24 cellular contexts compared by ENCODE assay signal in the genomic region with DNA sequence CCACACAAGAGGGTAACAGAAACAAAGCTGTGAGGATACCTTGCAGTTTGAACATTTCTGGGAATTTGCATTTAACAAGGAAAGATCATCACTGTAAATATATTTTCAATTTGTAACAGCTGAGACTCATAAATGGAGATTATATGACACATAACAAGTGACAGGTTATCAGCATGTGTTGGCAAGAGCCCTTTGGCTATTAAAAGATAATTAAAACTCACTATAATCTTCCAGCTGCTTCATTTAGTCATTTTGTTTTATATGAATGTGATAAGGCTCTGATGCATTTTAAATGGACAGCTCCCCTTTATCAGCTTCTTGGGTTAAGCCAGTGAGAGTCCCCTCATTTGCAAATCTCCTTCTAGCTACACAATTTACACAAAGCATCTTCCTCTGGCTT. TPM values are rescaled to one million over a fixed set of nuclear protein-coding genes. Genes with fewer than 3 reads are reported as not detected.
DNase-seq lines count a peak whose midpoint lies in the region; ATAC-seq, FAIRE-seq and TF ChIP-seq lines count a peak whose summit lies in the region.
"Had no signal": no experiment of that assay in that cellular context is flagged by ENCODE, and none has a peak within 500 bp of the region (broad histone marks: within the 10 kb centered on the region; RNA-seq: fewer than 3 reads in every experiment).

No MANE protein-coding gene starts in this region.

- H3K9me3 Mint-ChIP-seq in activated CD8-positive, alpha-beta T cell treated with anti-CD3 and anti-CD28 coated beads for 36 hours: no peaks in the 10 kb centered on the region
- H3K9me3 Mint-ChIP-seq: activated naive CD4-positive, alpha-beta T cell treated with anti-CD3 and anti-CD28 coated beads, Interleukin-2, amount 10 ng/mL, durations not matched to agents 7 days and 5 days; activated T-helper 1 cell treated with anti-CD3 and anti-CD28 coated beads, Interleukin-12 subunit alpha, Interleukin-12 subunit beta, Interleukin-2, Interleukin-4 antibody, amounts not matched to agents 30 ng/mL and 10 ng/mL and 1 ng/mL, durations not matched to agents 14 hours and 24 hours and 36 hours; naive thymus-derived CD4-positive, alpha-beta T cell; stimulated activated naive CD8-positive, alpha-beta T cell treated with anti-CD3 and anti-CD28 coated beads, Interleukin-15, Interleukin-2, amounts not matched to agents 100 ng/mL and 50 ng/mL, for 24 hours had no signal

- peaks cover 1% of the 10 kb centered on the region for H3K27me3 Mint-ChIP-seq in activated CD8-positive, alpha-beta T cell treated with anti-CD3 and anti-CD28 coated beads for 36 hours
- H3K27me3 Mint-ChIP-seq: activated naive CD4-positive, alpha-beta T cell treated with anti-CD3 and anti-CD28 coated beads, Interleukin-2, amount 10 ng/mL, durations not matched to agents 7 days and 5 days had no signal

- no peak overlapping the region for H3K4me3 Mint-ChIP-seq in activated CD8-positive, alpha-beta T cell treated with anti-CD3 and anti-CD28 coated beads for 36 hours
- H3K4me3 Mint-ChIP-seq: activated naive CD4-positive, alpha-beta T cell treated with anti-CD3 and anti-CD28 coated beads, Interleukin-2, amount 10 ng/mL, durations not matched to agents 7 days and 5 days; activated T-helper 1 cell treated with anti-CD3 and anti-CD28 coated beads, Interleukin-12 subunit alpha, Interleukin-12 subunit beta, Interleukin-2, Interleukin-4 antibody, amounts not matched to agents 30 ng/mL and 10 ng/mL and 1 ng/mL, durations not matched to agents 14 hours and 24 hours and 36 hours; IgD-negative memory B cell; naive thymus-derived CD4-positive, alpha-beta T cell; stimulated activated naive CD8-positive, alpha-beta T cell treated with anti-CD3 and anti-CD28 coated beads, Interleukin-15, Interleukin-2, amounts not matched to agents 100 ng/mL and 50 ng/mL, for 24 hours had no signal

- H3K9me3 ChIP-seq in HEK293 (ENCODE audit: control insufficient read depth, insufficient read depth, low read depth, low read length): no peaks in the 10 kb centered on the region
- no peaks in the 10 kb centered on the region for H3K9me3 ChIP-seq in esophagus muscularis mucosa
- no peaks in the 10 kb centered on the region for H3K9me3 ChIP-seq in muscle layer of duodenum (ENCODE audit: control insufficient read depth in 1 of 2, low read length in 2 of 2)
- no peaks in the 10 kb centered on the region for H3K9me3 ChIP-seq in pancreas
- H3K9me3 ChIP-seq: BLaER1 had no signal

- TF ChIP-seq CTCF in HEK293 (tag by site-specific recombination; IDR thresholded peaks at IDR 0.05): no peak
- TF ChIP-seq CTCF in esophagus muscularis mucosa (IDR thresholded peaks at IDR 0.05): no peak
- no peak for TF ChIP-seq CTCF in pancreas (IDR thresholded peaks at IDR 0.05)
- TF ChIP-seq CTCF in activated CD8-positive, alpha-beta T cell treated with anti-CD3 and anti-CD28 coated beads for 36 hours (IDR thresholded peaks at IDR 0.05): no peak

- no peak overlapping the region for H3K27ac Mint-ChIP-seq in activated CD8-positive, alpha-beta T cell treated with anti-CD3 and anti-CD28 coated beads for 36 hours
- H3K27ac Mint-ChIP-seq: activated naive CD4-positive, alpha-beta T cell treated with anti-CD3 and anti-CD28 coated beads, Interleukin-2, amount 10 ng/mL, durations not matched to agents 7 days and 5 days; activated T-helper 1 cell treated with anti-CD3 and anti-CD28 coated beads, Interleukin-12 subunit alpha, Interleukin-12 subunit beta, Interleukin-2, Interleukin-4 antibody, amounts not matched to agents 30 ng/mL and 10 ng/mL and 1 ng/mL, durations not matched to agents 14 hours and 24 hours and 36 hours; IgD-negative memory B cell; naive thymus-derived CD4-positive, alpha-beta T cell; stimulated activated naive CD8-positive, alpha-beta T cell treated with anti-CD3 and anti-CD28 coated beads, Interleukin-15, Interleukin-2, amounts not matched to agents 100 ng/mL and 50 ng/mL, for 24 hours had no signal

- no peaks in the 10 kb centered on the region for H3K36me3 ChIP-seq in HEK293 (ENCODE audit: control insufficient read depth in 2 of 2, insufficient read depth in 1 of 2, low read length in 2 of 2)
- H3K36me3 ChIP-seq in esophagus muscularis mucosa: no peaks in the 10 kb centered on the region
- H3K36me3 ChIP-seq in muscle layer of duodenum (ENCODE audit: control insufficient read depth in 1 of 2, insufficient read depth in 2 of 2, low read length in 2 of 2): no peaks in the 10 kb centered on the region
- H3K36me3 ChIP-seq in pancreas: no peaks in the 10 kb centered on the region
- H3K36me3 ChIP-seq: BLaER1, cardiac muscle cell had no signal

- no peaks in the 10 kb centered on the region for H3K4me1 ChIP-seq in HEK293 (ENCODE audit: control insufficient read depth, insufficient read depth, low read length)
- peaks cover 78 to 95% (median 85%) of the 10 kb centered on the region in 4 donors for H3K4me1 ChIP-seq in esophagus muscularis mucosa
- peaks cover 21 to 60% of the 10 kb centered on the region in 2 donors for H3K4me1 ChIP-seq in muscle layer of duodenum (ENCODE audit: control insufficient read depth in 1 of 2, insufficient read depth in 2 of 2, low read length in 2 of 2)
- peaks cover 0 to 13% (median 4%) of the 10 kb centered on the region in 3 donors for H3K4me1 ChIP-seq in pancreas
- H3K4me1 ChIP-seq: BLaER1 had no signal

- no peak overlapping the region for H3K27ac ChIP-seq in HEK293 (ENCODE audit: extremely low read depth, low read depth, low read length)
- peak overlapping the region; percentile 73 to 83 (median 79) for H3K27ac ChIP-seq in esophagus muscularis mucosa (replicated peaks in 1 of 4)
- H3K27ac ChIP-seq in muscle layer of duodenum (ENCODE audit: low read length): peak overlapping the region; percentile 47
- no peak overlapping the region for H3K27ac ChIP-seq in pancreas
- H3K27ac ChIP-seq: BLaER1, cardiac muscle cell, VCaP had no signal

- H3K36me3 Mint-ChIP-seq in activated CD8-positive, alpha-beta T cell treated with anti-CD3 and anti-CD28 coated beads for 36 hours (ENCODE audit: low read depth): no peaks in the 10 kb centered on the region
- H3K36me3 Mint-ChIP-seq: activated naive CD4-positive, alpha-beta T cell treated with anti-CD3 and anti-CD28 coated beads, Interleukin-2, amount 10 ng/mL, durations not matched to agents 7 days and 5 days; IgD-negative memory B cell; naive thymus-derived CD4-positive, alpha-beta T cell had no signal

- POLR2A ChIA-PET in HEK293 (lab: Yijun Ruan, JAX): no interaction called here
- POLR2A ChIA-PET in activated CD8-positive, alpha-beta T cell treated with anti-CD3 and anti-CD28 coated beads for 36 hours (lab: Charles Lee): no interaction called here

- no peak overlapping the region for H3K4me3 ChIP-seq in HEK293 (ENCODE audit: low read depth, low read length)
- H3K4me3 ChIP-seq in esophagus muscularis mucosa: no peak overlapping the region
- no peak overlapping the region for H3K4me3 ChIP-seq in muscle layer of duodenum (ENCODE audit: low read depth in 1 of 2, low read length in 2 of 2)
- no peak overlapping the region for H3K4me3 ChIP-seq in pancreas
- H3K4me3 ChIP-seq: BLaER1, cardiac muscle cell had no signal

- H3K27me3 ChIP-seq in esophagus muscularis mucosa: no peaks in the 10 kb centered on the region
- no peaks in the 10 kb centered on the region for H3K27me3 ChIP-seq in muscle layer of duodenum (ENCODE audit: low read depth, low read length)
- no peaks in the 10 kb centered on the region for H3K27me3 ChIP-seq in pancreas
- H3K27me3 ChIP-seq: BLaER1, cardiac muscle cell had no signal

- FAIRE-seq in pancreas (lab: Jason Lieb, UNC): no peak
- FAIRE-seq: endometrium had no signal

- DNase-seq in esophagus muscularis mucosa (ENCODE audit: extremely low spot score) (no peak), superior temporal gyrus (ENCODE audit: extremely low spot score) (peak; percentile 29), pancreas (no peak), OCI-M1 (lab: John Stamatoyannopoulos, UW) (no peak)
- DNase-seq in activated CD8-positive, alpha-beta T cell treated with anti-CD3 and anti-CD28 coated beads for 36 hours: no peak
- DNase-seq: activated CD4-positive, alpha-beta T cell treated with anti-CD3 and anti-CD28 coated beads, Interleukin-2, amount 50 U/mL, for 1 hour; activated naive CD4-positive, alpha-beta T cell treated with anti-CD3 and anti-CD28 coated beads, Interleukin-2, amount 10 ng/mL, durations not matched to agents 7 days and 5 days; DMS53; GDM1; left cardiac atrium; mesendoderm; naive thymus-derived CD4-positive, alpha-beta T cell; NCI-H1105; NCI-H2081 had no signal

- intact Hi-C loops in esophagus muscularis mucosa (cut with DNase I) (no loop called here), pancreas (cut with DNase I) (no loop called here)
- intact Hi-C loops in activated CD8-positive, alpha-beta T cell treated with anti-CD3 and anti-CD28 coated beads for 36 hours (cut with micrococcal nuclease): no loop called here

- no peak for ATAC-seq in pancreas
- no peak for ATAC-seq in activated CD8-positive, alpha-beta T cell treated with anti-CD3 and anti-CD28 coated beads for 36 hours
- no peak for ATAC-seq in GM19023 (IDR thresholded peaks at IDR 0.05; ENCODE audit: unreplicated experiment)
- ATAC-seq: naive thymus-derived CD4-positive, alpha-beta T cell had no signal

- no peaks in the 10 kb centered on the region for H3K4me1 Mint-ChIP-seq in activated CD8-positive, alpha-beta T cell treated with anti-CD3 and anti-CD28 coated beads for 36 hours (ENCODE audit: low read depth)
- H3K4me1 Mint-ChIP-seq: activated naive CD4-positive, alpha-beta T cell treated with anti-CD3 and anti-CD28 coated beads, Interleukin-2, amount 10 ng/mL, durations not matched to agents 7 days and 5 days; IgD-negative memory B cell; naive thymus-derived CD4-positive, alpha-beta T cell had no signal

- CTCF ChIA-PET in HEK293 (lab: Yijun Ruan, JAX): no interaction called here
- CTCF ChIA-PET in activated CD8-positive, alpha-beta T cell treated with anti-CD3 and anti-CD28 coated beads for 36 hours (lab: Charles Lee): no interaction called here

- TF ChIP-seq EP300 in esophagus muscularis mucosa (IDR thresholded peaks at IDR 0.05): no peak

- TF ChIP-seq POLR2A in esophagus muscularis mucosa (IDR thresholded peaks at IDR 0.05; ENCODE audit: low read depth): no peak

TF ChIP-seq in HEK293, 187 proteins besides CTCF, POLR2A, EP300 and RAD21:
- TF ChIP-seq ZNF610 (tag by site-specific recombination; IDR thresholded peaks at IDR 0.05; ENCODE audit: borderline replicate concordance) (no peak), FEZF1 (tag by site-specific recombination; IDR thresholded peaks at IDR 0.05) (peak; percentile 27; the same call in 1 of the 2 replicates)

RNA-seq across cellular contexts. Expression of a gene that starts 27.8 kb away (rescaled TPM):
- total RNA-seq in esophagus muscularis mucosa: 10 to 100 TPM; 44.9 to 59.2 (median 56.2) TPM
- 10 to 100 TPM; 16.0 to 29.4 (median 19.9) TPM for total RNA-seq in pancreas
- 1 to 10 TPM; 7.8 to 9.7 TPM for polyA plus RNA-seq in pancreas
- total RNA-seq in activated CD8-positive, alpha-beta T cell treated with anti-CD3 and anti-CD28 coated beads for 36 hours: not detected
- polyA plus RNA-seq: IgD-negative memory B cell; naive thymus-derived CD4-positive, alpha-beta T cell had no signal

Comparison
In these comparisons a context has a peak if more than half of its experiments do, and no peak if none do; other contexts are left out.
1. H3K27ac ChIP-seq: peak in esophagus muscularis mucosa (4 of 4) and muscle layer of duodenum (single experiment); none in HEK293 (single experiment) and pancreas (0 of 4).
2. RNA of a gene that starts 27.8 kb away (total RNA-seq): 44.9 to 59.2 TPM in esophagus muscularis mucosa and 16.0 to 29.4 TPM in pancreas; not detected in activated CD8-positive, alpha-beta T cell treated with anti-CD3 and anti-CD28 coated beads for 36 hours; every median in the first group is over 10 times any median in the second.